ENCODE assay signal across 19 cellular contexts in the genomic region with DNA sequence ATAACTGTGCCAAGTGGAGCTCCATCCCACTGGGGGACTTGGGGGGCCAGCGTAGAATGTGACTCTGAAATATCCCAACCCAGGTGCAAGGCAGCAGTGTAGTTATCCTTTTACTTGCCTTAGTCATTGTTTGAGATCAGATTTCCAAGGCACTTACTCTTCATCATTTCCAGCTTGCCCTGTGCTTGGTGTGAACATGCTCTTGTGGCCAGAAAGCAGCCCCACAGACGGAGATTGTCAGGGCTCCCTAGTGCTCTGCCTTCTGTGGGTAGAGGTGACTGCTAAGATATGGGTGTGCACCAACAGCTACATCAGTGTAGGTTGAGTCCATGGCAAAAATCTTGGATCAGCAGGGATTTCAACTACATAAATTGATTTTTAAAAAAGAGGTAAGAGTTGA.
"Had no signal": no experiment of that assay in that cellular context is flagged by ENCODE, and none has a peak within 500 bp of the region (broad histone marks: within the 10 kb centered on the region; RNA-seq: fewer than 3 reads in every experiment).

No MANE protein-coding gene starts in this region.

- ATAC-seq: esophagus mucosa had no signal

- H3K27me3 ChIP-seq: cardiac muscle cell, colonic mucosa, transverse colon had no signal

- DNase-seq: activated CD4-positive, alpha-beta T cell treated with anti-CD3 and anti-CD28 coated beads for 1 hour; activated CD4-positive, alpha-beta T cell treated with anti-CD3 and anti-CD28 coated beads, Interleukin-2, amount 50 U/mL, for 4 hours; activated naive CD4-positive, alpha-beta T cell treated with Interleukin-2 at 50 U/mL for 16 hours; activated T-cell treated with anti-CD3 and anti-CD28 coated beads for 4 hours; aorta; colonic mucosa; hippocampal formation; kidney glomerular epithelial cell; nucleus accumbens; posterior cingulate gyrus; stimulated activated CD4-positive, alpha-beta T cell treated with anti-CD3 and anti-CD28 coated beads, Interleukin-15, amount 100 ng/mL, for 24 hours; stimulated activated CD4-positive, alpha-beta T cell treated with anti-CD3 and anti-CD28 coated beads, Interleukin-4, amount 100 ng/mL, for 1 hour; stimulated activated naive CD4-positive, alpha-beta T cell treated with Interleukin-2 at 50 U/mL for 16 hours; substantia nigra; transverse colon had no signal

- H3K4me1 ChIP-seq: colonic mucosa had no signal

- H3K27ac ChIP-seq: cardiac muscle cell, colonic mucosa, transverse colon, VCaP had no signal

- H3K36me3 ChIP-seq: cardiac muscle cell, colonic mucosa, transverse colon had no signal

- H3K9me3 ChIP-seq: colonic mucosa, transverse colon had no signal

- H3K4me3 ChIP-seq: cardiac muscle cell, colonic mucosa, skin epidermis, transverse colon had no signal
